ENCODE assay signal across 1 cellular context in genomic region chr12:103705927-103706326, GRCh38.
TF ChIP-seq lines count a peak whose summit lies in the region.

No MANE protein-coding gene starts in this region.

TF ChIP-seq in WTC11, 78 proteins besides CTCF, POLR2A, EP300 and RAD21 (continued from another document):
- no peak for TF ChIP-seq STAT6 (CRISPR knock-in tag; conservative IDR thresholded peaks at IDR 0.05; ENCODE audit: low read depth)
- no peak for TF ChIP-seq OVOL2 (CRISPR knock-in tag; IDR thresholded peaks at IDR 0.05; ENCODE audit: borderline replicate concordance)
- TF ChIP-seq ZNF532 (CRISPR knock-in tag; IDR thresholded peaks at IDR 0.05; ENCODE audit: borderline replicate concordance): no peak
- TF ChIP-seq IRF2 (CRISPR knock-in tag; IDR thresholded peaks at IDR 0.05; ENCODE audit: borderline replicate concordance, low read depth): no peak
- TF ChIP-seq ZNF423 (CRISPR knock-in tag; IDR thresholded peaks at IDR 0.05): no peak
- no peak for TF ChIP-seq TEAD1 (CRISPR knock-in tag; IDR thresholded peaks at IDR 0.05)
- no peak for TF ChIP-seq ZNF219 (CRISPR knock-in tag; IDR thresholded peaks at IDR 0.05; ENCODE audit: borderline replicate concordance)
- TF ChIP-seq TP53 (CRISPR knock-in tag; IDR thresholded peaks at IDR 0.05): no peak
- TF ChIP-seq E2F1 (CRISPR knock-in tag; IDR thresholded peaks at IDR 0.05): no peak
- no peak for TF ChIP-seq MLX (CRISPR knock-in tag; IDR thresholded peaks at IDR 0.05)
- no peak for TF ChIP-seq HMGXB4 (CRISPR knock-in tag; IDR thresholded peaks at IDR 0.05)
- TF ChIP-seq USF1 (CRISPR knock-in tag; IDR thresholded peaks at IDR 0.05): no peak
- no peak for TF ChIP-seq ZNF138 (CRISPR knock-in tag; conservative IDR thresholded peaks at IDR 0.05)
- no peak for TF ChIP-seq E2F5 (CRISPR knock-in tag; IDR thresholded peaks at IDR 0.05)
- TF ChIP-seq ZNF671 (CRISPR knock-in tag; IDR thresholded peaks at IDR 0.05): no peak
- TF ChIP-seq ATF1 (CRISPR knock-in tag; IDR thresholded peaks at IDR 0.05): no peak
- no peak for TF ChIP-seq TCF7 (CRISPR knock-in tag; IDR thresholded peaks at IDR 0.05; ENCODE audit: low read depth)
- TF ChIP-seq ESRRA (CRISPR knock-in tag; IDR thresholded peaks at IDR 0.05; ENCODE audit: borderline replicate concordance): no peak
